In genomic region chr13:99404005-99404755, GRCh38 we compare ENCODE assay signal across 13 cellular contexts.
A peak's percentile ranks its signal among the peaks of the same experiment; 100 is the strongest.
DNase-seq lines count a peak whose midpoint lies in the region; ATAC-seq and TF ChIP-seq lines count a peak whose summit lies in the region.
"Had no signal": no experiment of that assay in that cellular context is flagged by ENCODE, and none has a peak within 500 bp of the region (broad histone marks: within the 10 kb centered on the region; RNA-seq: fewer than 3 reads in every experiment).

No MANE protein-coding gene starts in this region.

- TF ChIP-seq CTCF in HCT116 (IDR thresholded peaks at IDR 0.05 in 2 of 3, conservative IDR thresholded peaks at IDR 0.05 in 1 of 3; ENCODE audit: borderline replicate concordance in 1 of 3, insufficient read depth in 1 of 3, low read depth in 2 of 3, low read length in 2 of 3) (no peak), GM13976 (IDR thresholded peaks at IDR 0.05; ENCODE audit: borderline replicate concordance, control extremely low read depth, extremely low read depth, insufficient read depth, missing control alignments) (no peak)

- peak overlapping the region in 7 of 8 donors; percentile 46 to 96 (median 91) for H3K27ac Mint-ChIP-seq in CD8-positive, alpha-beta memory T cell
- H3K27ac Mint-ChIP-seq in activated naive CD8-positive, alpha-beta T cell treated with anti-CD3 and anti-CD28 coated beads, Interleukin-2, amount 10 ng/mL, durations not matched to agents 7 days and 5 days, result no peak overlapping the region
- peak overlapping the region in 8 of 9 donors; percentile 25 to 88 (median 83) for H3K27ac Mint-ChIP-seq in naive thymus-derived CD4-positive, alpha-beta T cell

- DNase-seq in CD8-positive, alpha-beta memory T cell, result no peak
- DNase-seq in HCT116 (ENCODE audit: low read depth, low spot score) (no peak), NCI-H128 (lab: John Stamatoyannopoulos, UW; ENCODE audit: unreplicated experiment) (no peak), OCI-M2 (lab: John Stamatoyannopoulos, UW; ENCODE audit: unreplicated experiment) (no peak), GM13976 (ENCODE audit: low spot score) (no peak)
- no peak for DNase-seq in activated naive CD8-positive, alpha-beta T cell treated with anti-CD3 and anti-CD28 coated beads, Interleukin-2, amount 10 ng/mL, durations not matched to agents 7 days and 5 days
- no peak for DNase-seq in naive thymus-derived CD4-positive, alpha-beta T cell
- DNase-seq: COR-L47; Kasumi-1; stimulated activated CD4-positive, alpha-beta T cell treated with anti-CD3 and anti-CD28 coated beads, Interleukin-12 subunit alpha, Interleukin-12 subunit beta, amount 100 ng/mL, for 4 hours; T-helper 9 cell had no signal

- H3K9me3 ChIP-seq in CD8-positive, alpha-beta memory T cell (ENCODE audit: low read length), result no peaks in the 10 kb centered on the region
- H3K9me3 ChIP-seq in HCT116 (ENCODE audit: control insufficient read depth in 1 of 2, insufficient read depth in 1 of 2, low read depth in 1 of 2, low read length in 2 of 2), result no peaks in the 10 kb centered on the region
- H3K9me3 ChIP-seq in naive thymus-derived CD4-positive, alpha-beta T cell (ENCODE audit: control insufficient read depth in 2 of 3, low read length in 3 of 3), result peaks cover 0 to 4% (median 0%) of the 10 kb centered on the region in 3 experiments
- H3K9me3 ChIP-seq: tibial artery had no signal

- no peak for TF ChIP-seq POLR2A in HCT116 (IDR thresholded peaks at IDR 0.05; ENCODE audit: borderline replicate concordance, extremely low read depth, insufficient read depth, insufficient read length)

- no peak overlapping the region for H3K4me2 ChIP-seq in HCT116 (ENCODE audit: low read length)

- no peak overlapping the region for H2AFZ ChIP-seq in HCT116 (ENCODE audit: low read depth, low read length, poor library complexity, severe bottlenecking)

- no peak overlapping the region for H3K27ac ChIP-seq in CD8-positive, alpha-beta memory T cell (ENCODE audit: low read depth, low read length)
- no peak overlapping the region for H3K27ac ChIP-seq in HCT116 (ENCODE audit: low read depth, low read length)
- peak overlapping the region; percentile 42 for H3K27ac ChIP-seq in naive thymus-derived CD4-positive, alpha-beta T cell (ENCODE audit: low read depth, low read length)
- H3K27ac ChIP-seq: tibial artery had no signal

- no peaks in the 10 kb centered on the region for H3K36me3 Mint-ChIP-seq in CD8-positive, alpha-beta memory T cell
- peaks cover 8% of the 10 kb centered on the region for H3K36me3 Mint-ChIP-seq in activated naive CD8-positive, alpha-beta T cell treated with anti-CD3 and anti-CD28 coated beads, Interleukin-2, amount 10 ng/mL, durations not matched to agents 7 days and 5 days
- peaks cover 10 to 60% (median 29%) of the 10 kb centered on the region in 5 donors for H3K36me3 Mint-ChIP-seq in naive thymus-derived CD4-positive, alpha-beta T cell

- H3K79me2 ChIP-seq in HCT116 (ENCODE audit: insufficient read depth, low read length), result no peaks in the 10 kb centered on the region

- no peak for TF ChIP-seq RAD21 in HCT116 (IDR thresholded peaks at IDR 0.05; ENCODE audit: low read depth)

- intact Hi-C loops in HCT116 (cut with micrococcal nuclease), result no loop called here
- intact Hi-C loops in naive thymus-derived CD4-positive, alpha-beta T cell (cut with micrococcal nuclease), result no loop called here

- peaks cover 12 to 19% (median 12%) of the 10 kb centered on the region in 3 donors for H3K4me1 Mint-ChIP-seq in CD8-positive, alpha-beta memory T cell
- H3K4me1 Mint-ChIP-seq in activated naive CD8-positive, alpha-beta T cell treated with anti-CD3 and anti-CD28 coated beads, Interleukin-2, amount 10 ng/mL, durations not matched to agents 7 days and 5 days, result peaks cover 5% of the 10 kb centered on the region
- H3K4me1 Mint-ChIP-seq in naive thymus-derived CD4-positive, alpha-beta T cell, result peaks cover 24 to 88% (median 76%) of the 10 kb centered on the region in 7 donors
- H3K4me1 Mint-ChIP-seq: neural crest cell had no signal

- peaks cover 0 to 2% (median 0%) of the 10 kb centered on the region in 5 donors for H3K9me3 Mint-ChIP-seq in CD8-positive, alpha-beta memory T cell
- H3K9me3 Mint-ChIP-seq in activated naive CD8-positive, alpha-beta T cell treated with anti-CD3 and anti-CD28 coated beads, Interleukin-2, amount 10 ng/mL, durations not matched to agents 7 days and 5 days, result peaks cover 9% of the 10 kb centered on the region
- peaks cover 0 to 17% (median 0%) of the 10 kb centered on the region in 11 donors for H3K9me3 Mint-ChIP-seq in naive thymus-derived CD4-positive, alpha-beta T cell

- H3K9me2 ChIP-seq in HCT116 (ENCODE audit: insufficient read depth), result no peaks in the 10 kb centered on the region

- H3K4me3 ChIP-seq in CD8-positive, alpha-beta memory T cell (ENCODE audit: low read length), result no peak overlapping the region
- H3K4me3 ChIP-seq in HCT116 (replicated peaks in 1 of 2; ENCODE audit: low read depth in 1 of 2, low read length in 2 of 2), result no peak overlapping the region
- no peak overlapping the region for H3K4me3 ChIP-seq in naive thymus-derived CD4-positive, alpha-beta T cell (ENCODE audit: low read length)
- H3K4me3 ChIP-seq: tibial artery had no signal

- peak overlapping the region in 5 of 7 donors; percentile 5 to 48 (median 30) for H3K4me3 Mint-ChIP-seq in CD8-positive, alpha-beta memory T cell
- H3K4me3 Mint-ChIP-seq in activated naive CD8-positive, alpha-beta T cell treated with anti-CD3 and anti-CD28 coated beads, Interleukin-2, amount 10 ng/mL, durations not matched to agents 7 days and 5 days, result no peak overlapping the region
- H3K4me3 Mint-ChIP-seq in naive thymus-derived CD4-positive, alpha-beta T cell, result peak overlapping the region in 6 of 10 donors; percentile 12 to 46 (median 29)
- H3K4me3 Mint-ChIP-seq: neural crest cell had no signal

- peaks cover 0 to 3% of the 10 kb centered on the region in 2 donors for H3K27me3 Mint-ChIP-seq in CD8-positive, alpha-beta memory T cell
- peaks cover 3% of the 10 kb centered on the region for H3K27me3 Mint-ChIP-seq in activated naive CD8-positive, alpha-beta T cell treated with anti-CD3 and anti-CD28 coated beads, Interleukin-2, amount 10 ng/mL, durations not matched to agents 7 days and 5 days
- no peaks in the 10 kb centered on the region for H3K27me3 Mint-ChIP-seq in naive thymus-derived CD4-positive, alpha-beta T cell

- no peaks in the 10 kb centered on the region for H4K20me1 ChIP-seq in HCT116 (ENCODE audit: insufficient read depth)

- H3K9ac ChIP-seq in HCT116 (ENCODE audit: low read length), result no peak overlapping the region

- CTCF ChIA-PET in CD8-positive, alpha-beta memory T cell (lab: Charles Lee), result interaction anchor here (1.0 to 1.3 kb wide), 3 partner anchors 17 to 135 kb away, joined by 3 to 4 read pairs (median 3); no protein-coding TSS in a partner anchor
- CTCF ChIA-PET in HCT116 (lab: Charles Lee), result no interaction called here
- CTCF ChIA-PET in naive thymus-derived CD4-positive, alpha-beta T cell (lab: Charles Lee), result interaction anchor here (0.9 to 1.4 kb wide), 4 partner anchors 12 to 21 kb away, joined by 3 to 6 read pairs (median 4); no protein-coding TSS in a partner anchor

- in situ Hi-C loops in GM13976 (cut with MboI; ENCODE audit: low sequenced_read_pairs, unreplicated experiment), result no loop called here

- ATAC-seq in HCT116, result no peak
- ATAC-seq in activated naive CD8-positive, alpha-beta T cell treated with anti-CD3 and anti-CD28 coated beads, Interleukin-2, amount 10 ng/mL, durations not matched to agents 7 days and 5 days (ENCODE audit: low read depth), result peak; percentile 7
- ATAC-seq in naive thymus-derived CD4-positive, alpha-beta T cell, result no peak

- H3K27me3 ChIP-seq in CD8-positive, alpha-beta memory T cell (ENCODE audit: insufficient read depth, low read length, poor library complexity, severe bottlenecking), result no peaks in the 10 kb centered on the region
- no peaks in the 10 kb centered on the region for H3K27me3 ChIP-seq in HCT116 (ENCODE audit: insufficient read depth, low read length)
- no peaks in the 10 kb centered on the region for H3K27me3 ChIP-seq in naive thymus-derived CD4-positive, alpha-beta T cell (ENCODE audit: control insufficient read depth in 2 of 2, insufficient read depth in 2 of 2, low read length in 2 of 2)
- H3K27me3 ChIP-seq: tibial artery had no signal

- POLR2A ChIA-PET in CD8-positive, alpha-beta memory T cell (lab: Charles Lee), result interaction anchor here (0.7 kb wide), 1 partner anchor 17 kb away, joined by 3 read pairs; no protein-coding TSS in a partner anchor
- POLR2A ChIA-PET in HCT116 (lab: Charles Lee), result no interaction called here
- POLR2A ChIA-PET in activated naive CD8-positive, alpha-beta T cell treated with anti-CD3 and anti-CD28 coated beads, Interleukin-2, amount 10 ng/mL, durations not matched to agents 7 days and 5 days (lab: Charles Lee), result no interaction called here
- POLR2A ChIA-PET in naive thymus-derived CD4-positive, alpha-beta T cell (lab: Charles Lee), result interaction anchor here (0.8 to 8.9 kb wide), 5 partner anchors 15 to 132 kb away, joined by 3 to 64 read pairs (median 6); no protein-coding TSS in a partner anchor

- H3K4me1 ChIP-seq in CD8-positive, alpha-beta memory T cell (ENCODE audit: insufficient read depth, low read length), result peaks cover 12% of the 10 kb centered on the region
- H3K4me1 ChIP-seq in HCT116 (ENCODE audit: control insufficient read depth in 1 of 2, insufficient read depth in 2 of 2, low read length in 2 of 2), result no peaks in the 10 kb centered on the region
- peaks cover 6 to 17% of the 10 kb centered on the region in 2 donors for H3K4me1 ChIP-seq in naive thymus-derived CD4-positive, alpha-beta T cell (ENCODE audit: control insufficient read depth in 2 of 2, insufficient read depth in 2 of 2, low read length in 2 of 2)
- H3K4me1 ChIP-seq: tibial artery had no signal

- no peaks in the 10 kb centered on the region for H3K36me3 ChIP-seq in CD8-positive, alpha-beta memory T cell (ENCODE audit: insufficient read depth, low read length)
- H3K36me3 ChIP-seq in HCT116 (ENCODE audit: control insufficient read depth in 1 of 2, insufficient read depth in 2 of 2, low read length in 2 of 2), result no peaks in the 10 kb centered on the region
- H3K36me3 ChIP-seq in naive thymus-derived CD4-positive, alpha-beta T cell (ENCODE audit: control insufficient read depth in 2 of 3, insufficient read depth in 3 of 3, low read length in 3 of 3), result peaks cover 0 to 17% (median 0%) of the 10 kb centered on the region in 3 experiments
- H3K36me3 ChIP-seq: tibial artery had no signal

- RAD21 ChIA-PET in HCT116 (lab: Charles Lee; ENCODE audit: low non-redundant PET in 1 of 2, low total read pairs in 2 of 2, uncharacterized antibody in 2 of 2, unreplicated experiment in 2 of 2), result no interaction called here

- BruUV-seq in HCT116 (replicated peaks; lab: Mats Ljungman, UMichigan), result no TSS peak

TF ChIP-seq in HCT116, 20 proteins besides CTCF, POLR2A, EP300 and RAD21 (continues in another document):
- TF ChIP-seq SRF (IDR thresholded peaks at IDR 0.05; ENCODE audit: low read depth), result no peak

Comparison
In these comparisons a context has a peak if more than half of its experiments do, and no peak if none do; other contexts are left out.
1. POLR2A ChIA-PET loops: an anchor here in CD8-positive, alpha-beta memory T cell (0.7 kb wide) and naive thymus-derived CD4-positive, alpha-beta T cell (0.8 to 8.9 kb wide); none called in HCT116 and activated naive CD8-positive, alpha-beta T cell treated with anti-CD3 and anti-CD28 coated beads, Interleukin-2, amount 10 ng/mL, durations not matched to agents 7 days and 5 days.